ENCODE assay signal across 2 cellular contexts in the genomic region with DNA sequence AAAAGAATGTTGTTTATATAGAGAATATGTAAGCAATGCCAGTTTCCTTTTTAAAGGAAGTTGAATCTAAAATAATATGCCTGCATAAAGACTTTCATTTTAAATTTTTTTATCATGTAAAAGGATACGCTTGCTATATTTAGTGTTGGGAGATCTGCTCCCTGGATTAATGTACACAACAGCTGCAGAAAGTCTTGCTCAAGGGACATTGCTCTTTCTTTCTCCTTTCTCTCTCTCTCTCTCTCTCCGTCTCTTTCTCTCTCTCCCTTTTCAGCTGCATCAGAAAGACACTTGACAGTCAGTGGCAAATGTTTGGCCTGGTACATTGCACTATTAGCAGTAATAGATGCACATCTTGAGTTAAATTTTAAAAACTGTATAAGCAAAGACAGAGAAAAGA.
TF ChIP-seq lines count a peak whose summit lies in the region.

No MANE protein-coding gene starts in this region.

TF ChIP-seq in SK-N-SH, 30 proteins besides CTCF, POLR2A, EP300 and RAD21:
- no peak for TF ChIP-seq RCOR1 (IDR thresholded peaks at IDR 0.05; ENCODE audit: low read length)
- TF ChIP-seq SMC3 (IDR thresholded peaks at IDR 0.05; ENCODE audit: low read depth, low read length), result no peak
- no peak for TF ChIP-seq MEF2A (IDR thresholded peaks at IDR 0.05; ENCODE audit: borderline replicate concordance, low read depth)
- TF ChIP-seq POLR2AphosphoS5 (IDR thresholded peaks at IDR 0.05; ENCODE audit: low read depth, low read length), result no peak

TF ChIP-seq in SK-N-SH treated with all-trans-retinoic acid at 6 μM for 48 hours, 23 proteins besides CTCF, POLR2A, EP300 and RAD21:
- TF ChIP-seq ZNF565 (CRISPR knock-in tag; conservative IDR thresholded peaks at IDR 0.05; ENCODE audit: low read depth) (no peak), GLIS3 (CRISPR knock-in tag; IDR thresholded peaks at IDR 0.05) (no peak), ZNF8 (CRISPR knock-in tag; IDR thresholded peaks at IDR 0.05) (no peak), TCF4 (CRISPR knock-in tag; IDR thresholded peaks at IDR 0.05; ENCODE audit: borderline replicate concordance) (no peak), ZC3H10 (CRISPR knock-in tag; IDR thresholded peaks at IDR 0.05) (no peak), OSR1 (CRISPR knock-in tag; IDR thresholded peaks at IDR 0.05) (no peak), RARB (CRISPR knock-in tag; IDR thresholded peaks at IDR 0.05) (no peak), SNAI2 (CRISPR knock-in tag; IDR thresholded peaks at IDR 0.05) (no peak), CSDC2 (CRISPR knock-in tag; IDR thresholded peaks at IDR 0.05) (no peak), PPARA (CRISPR knock-in tag; IDR thresholded peaks at IDR 0.05; ENCODE audit: borderline replicate concordance) (no peak), ZFP3 (CRISPR knock-in tag; IDR thresholded peaks at IDR 0.05) (no peak), BACH2 (CRISPR knock-in tag; IDR thresholded peaks at IDR 0.05; ENCODE audit: borderline replicate concordance) (no peak), ESRRG (CRISPR knock-in tag; IDR thresholded peaks at IDR 0.05) (no peak), ISL1 (CRISPR knock-in tag; IDR thresholded peaks at IDR 0.05) (no peak), TOX (CRISPR knock-in tag; IDR thresholded peaks at IDR 0.05; ENCODE audit: borderline replicate concordance) (no peak)
- TF ChIP-seq, protein P1, sequence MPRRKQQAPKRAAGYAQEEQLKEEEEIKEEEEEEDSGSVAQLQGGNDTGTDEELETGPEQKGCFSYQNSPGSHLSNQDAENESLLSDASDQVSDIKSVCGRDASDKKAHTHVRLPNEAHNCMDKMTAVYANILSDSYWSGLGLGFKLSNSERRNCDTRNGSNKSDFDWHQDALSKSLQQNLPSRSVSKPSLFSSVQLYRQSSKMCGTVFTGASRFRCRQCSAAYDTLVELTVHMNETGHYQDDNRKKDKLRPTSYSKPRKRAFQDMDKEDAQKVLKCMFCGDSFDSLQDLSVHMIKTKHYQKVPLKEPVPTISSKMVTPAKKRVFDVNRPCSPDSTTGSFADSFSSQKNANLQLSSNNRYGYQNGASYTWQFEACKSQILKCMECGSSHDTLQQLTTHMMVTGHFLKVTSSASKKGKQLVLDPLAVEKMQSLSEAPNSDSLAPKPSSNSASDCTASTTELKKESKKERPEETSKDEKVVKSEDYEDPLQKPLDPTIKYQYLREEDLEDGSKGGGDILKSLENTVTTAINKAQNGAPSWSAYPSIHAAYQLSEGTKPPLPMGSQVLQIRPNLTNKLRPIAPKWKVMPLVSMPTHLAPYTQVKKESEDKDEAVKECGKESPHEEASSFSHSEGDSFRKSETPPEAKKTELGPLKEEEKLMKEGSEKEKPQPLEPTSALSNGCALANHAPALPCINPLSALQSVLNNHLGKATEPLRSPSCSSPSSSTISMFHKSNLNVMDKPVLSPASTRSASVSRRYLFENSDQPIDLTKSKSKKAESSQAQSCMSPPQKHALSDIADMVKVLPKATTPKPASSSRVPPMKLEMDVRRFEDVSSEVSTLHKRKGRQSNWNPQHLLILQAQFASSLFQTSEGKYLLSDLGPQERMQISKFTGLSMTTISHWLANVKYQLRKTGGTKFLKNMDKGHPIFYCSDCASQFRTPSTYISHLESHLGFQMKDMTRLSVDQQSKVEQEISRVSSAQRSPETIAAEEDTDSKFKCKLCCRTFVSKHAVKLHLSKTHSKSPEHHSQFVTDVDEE (CRISPR knock-in tag; IDR thresholded peaks at IDR 0.05), result no peak
- TF ChIP-seq, protein P2, sequence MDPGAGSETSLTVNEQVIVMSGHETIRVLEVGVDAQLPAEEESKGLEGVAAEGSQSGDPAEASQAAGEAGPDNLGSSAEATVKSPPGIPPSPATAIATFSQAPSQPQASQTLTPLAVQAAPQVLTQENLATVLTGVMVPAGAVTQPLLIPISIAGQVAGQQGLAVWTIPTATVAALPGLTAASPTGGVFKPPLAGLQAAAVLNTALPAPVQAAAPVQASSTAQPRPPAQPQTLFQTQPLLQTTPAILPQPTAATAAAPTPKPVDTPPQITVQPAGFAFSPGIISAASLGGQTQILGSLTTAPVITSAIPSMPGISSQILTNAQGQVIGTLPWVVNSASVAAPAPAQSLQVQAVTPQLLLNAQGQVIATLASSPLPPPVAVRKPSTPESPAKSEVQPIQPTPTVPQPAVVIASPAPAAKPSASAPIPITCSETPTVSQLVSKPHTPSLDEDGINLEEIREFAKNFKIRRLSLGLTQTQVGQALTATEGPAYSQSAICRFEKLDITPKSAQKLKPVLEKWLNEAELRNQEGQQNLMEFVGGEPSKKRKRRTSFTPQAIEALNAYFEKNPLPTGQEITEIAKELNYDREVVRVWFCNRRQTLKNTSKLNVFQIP (CRISPR knock-in tag; IDR thresholded peaks at IDR 0.05; ENCODE audit: borderline replicate concordance, low read depth), result no peak
- TF ChIP-seq, protein P3, sequence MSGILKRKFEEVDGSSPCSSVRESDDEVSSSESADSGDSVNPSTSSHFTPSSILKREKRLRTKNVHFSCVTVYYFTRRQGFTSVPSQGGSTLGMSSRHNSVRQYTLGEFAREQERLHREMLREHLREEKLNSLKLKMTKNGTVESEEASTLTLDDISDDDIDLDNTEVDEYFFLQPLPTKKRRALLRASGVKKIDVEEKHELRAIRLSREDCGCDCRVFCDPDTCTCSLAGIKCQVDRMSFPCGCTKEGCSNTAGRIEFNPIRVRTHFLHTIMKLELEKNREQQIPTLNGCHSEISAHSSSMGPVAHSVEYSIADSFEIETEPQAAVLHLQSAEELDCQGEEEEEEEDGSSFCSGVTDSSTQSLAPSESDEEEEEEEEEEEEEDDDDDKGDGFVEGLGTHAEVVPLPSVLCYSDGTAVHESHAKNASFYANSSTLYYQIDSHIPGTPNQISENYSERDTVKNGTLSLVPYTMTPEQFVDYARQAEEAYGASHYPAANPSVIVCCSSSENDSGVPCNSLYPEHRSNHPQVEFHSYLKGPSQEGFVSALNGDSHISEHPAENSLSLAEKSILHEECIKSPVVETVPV (CRISPR knock-in tag; IDR thresholded peaks at IDR 0.05), result no peak
